ENCODE assay signal across 1 cellular context in genomic region chr1:16116625-16117024, GRCh38.
TF ChIP-seq lines count a peak whose summit lies in the region.

No MANE protein-coding gene starts in this region.

TF ChIP-seq in IMR-90, 13 proteins besides CTCF, POLR2A, EP300 and RAD21:
- TF ChIP-seq CHD1 (IDR thresholded peaks at IDR 0.05; ENCODE audit: low read depth, low read length) = no peak
